ENCODE assay signal across 25 cellular contexts in the genomic region with DNA sequence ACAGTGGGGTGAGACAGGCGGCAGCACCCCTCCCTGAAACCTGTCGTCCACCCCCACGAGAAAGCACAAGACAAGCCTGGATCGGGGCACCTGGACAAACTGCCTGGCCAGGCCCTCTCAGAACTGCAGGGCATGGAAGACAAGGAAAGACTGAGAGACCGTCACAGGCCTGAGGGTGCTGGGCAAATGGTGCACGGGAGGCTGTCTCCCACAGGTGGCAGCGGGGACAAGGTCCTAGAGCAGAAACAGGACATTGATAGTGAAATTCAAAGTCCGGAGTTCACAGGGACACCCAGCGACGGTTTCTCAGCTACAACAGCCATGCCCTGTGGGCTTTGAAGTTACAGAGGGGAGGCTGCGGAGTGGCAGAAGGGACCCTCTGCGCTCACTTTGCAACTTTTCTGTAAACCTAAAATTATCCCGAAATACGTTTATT. TPM values are rescaled to one million over a fixed set of nuclear protein-coding genes. Genes with fewer than 3 reads are reported as not detected.
"Had no signal": no experiment of that assay in that cellular context is flagged by ENCODE, and none has a peak within 500 bp of the region (broad histone marks: within the 10 kb centered on the region; RNA-seq: fewer than 3 reads in every experiment).

No MANE protein-coding gene starts in this region.

- ATAC-seq: activated CD4-positive, CD25-positive, alpha-beta regulatory T cell treated with anti-CD3 and anti-CD28 coated beads, Interleukin-2, amount 50 U/mL, for 24 hours; left ventricle myocardium superior; naive thymus-derived CD8-positive, alpha-beta T cell; sciatic nerve; SK-N-SH treated with all-trans-retinoic acid at 6 μM for 48 hours; stimulated activated naive B cell treated with anti-CD40 and anti-IgM and Interleukin-4, amounts not matched to agents 10 μg/mL and 1 μg/mL and 100 μg/mL, for 72 hours; T-cell had no signal

- H3K9ac ChIP-seq: parathyroid adenoma had no signal

- H3K27me3 ChIP-seq: ascending aorta, spleen had no signal

- H3K4me1 ChIP-seq: ascending aorta, parathyroid adenoma had no signal

- H2AFZ ChIP-seq: parathyroid adenoma had no signal

- H3K27me3 Mint-ChIP-seq: activated naive CD4-positive, alpha-beta T cell treated with anti-CD3 and anti-CD28 coated beads, Interleukin-2, amount 50 U/mL, for 24 hours; naive thymus-derived CD8-positive, alpha-beta T cell; stimulated activated naive B cell treated with anti-CD40 and anti-IgM and Interleukin-4, amounts not matched to agents 10 μg/mL and 1 μg/mL and 100 μg/mL, for 72 hours; T-cell had no signal

- H3K9me3 ChIP-seq: ascending aorta, spleen had no signal

- H3K4me3 ChIP-seq: ascending aorta, spleen had no signal

- H3K36me3 Mint-ChIP-seq: activated naive CD4-positive, alpha-beta T cell treated with anti-CD3 and anti-CD28 coated beads, Interleukin-2, amount 50 U/mL, for 24 hours had no signal

- DNase-seq: activated CD4-positive, alpha-beta T cell treated with anti-CD3 and anti-CD28 coated beads, Interleukin-2, amount 50 U/mL, for 1 hour; activated CD8-positive, alpha-beta memory T cell treated with anti-CD3 and anti-CD28 coated beads for 24 hours; activated CD8-positive, alpha-beta memory T cell treated with anti-CD3 and anti-CD28 coated beads, Interleukin-2, amount 50 U/mL, for 48 hours; activated effector memory CD4-positive, alpha-beta T cell treated with anti-CD3 and anti-CD28 coated beads, Interleukin-2, amount 50 U/mL, for 16 hours; activated T-cell treated with anti-CD3 and anti-CD28 coated beads, Interleukin-2, amount 50 U/mL, for 72 hours; dermis blood vessel endothelial cell; foreskin melanocyte; glutamatergic neuron; islet precursor cell; left ventricle myocardium superior; mesenchymal stem cell; naive thymus-derived CD8-positive, alpha-beta T cell; spleen; stimulated activated naive B cell treated with anti-CD40 and anti-IgM and Interleukin-4, amounts not matched to agents 10 μg/mL and 1 μg/mL and 100 μg/mL, for 72 hours; T-cell; T1000 had no signal

- H3K79me2 ChIP-seq: parathyroid adenoma had no signal

- H3K4me3 Mint-ChIP-seq: activated naive CD4-positive, alpha-beta T cell treated with anti-CD3 and anti-CD28 coated beads, Interleukin-2, amount 50 U/mL, for 24 hours; activated T-cell treated with anti-CD3 and anti-CD28 coated beads, Interleukin-2, amount 50 U/mL, for 72 hours; naive thymus-derived CD8-positive, alpha-beta T cell; stimulated activated naive B cell treated with anti-CD40 and anti-IgM and Interleukin-4, amounts not matched to agents 10 μg/mL and 1 μg/mL and 100 μg/mL, for 72 hours; T-cell had no signal

- H3K27ac Mint-ChIP-seq: activated naive CD4-positive, alpha-beta T cell treated with anti-CD3 and anti-CD28 coated beads, Interleukin-2, amount 50 U/mL, for 24 hours; activated T-cell treated with anti-CD3 and anti-CD28 coated beads, Interleukin-2, amount 50 U/mL, for 72 hours; stimulated activated naive B cell treated with anti-CD40 and anti-IgM and Interleukin-4, amounts not matched to agents 10 μg/mL and 1 μg/mL and 100 μg/mL, for 72 hours; T-cell had no signal

- H3K9me3 Mint-ChIP-seq: activated naive CD4-positive, alpha-beta T cell treated with anti-CD3 and anti-CD28 coated beads, Interleukin-2, amount 50 U/mL, for 24 hours; activated T-cell treated with anti-CD3 and anti-CD28 coated beads, Interleukin-2, amount 50 U/mL, for 72 hours; naive thymus-derived CD8-positive, alpha-beta T cell; stimulated activated naive B cell treated with anti-CD40 and anti-IgM and Interleukin-4, amounts not matched to agents 10 μg/mL and 1 μg/mL and 100 μg/mL, for 72 hours; T-cell had no signal

- H3K27ac ChIP-seq: ascending aorta, parathyroid adenoma had no signal

RNA-seq across cellular contexts. Expression of gene DRD4, which starts 20.6 kb away (rescaled TPM):
- total RNA-seq: ascending aorta, epithelial cell of proximal tubule, left ventricle myocardium superior had no signal
- polyA plus RNA-seq: naive thymus-derived CD8-positive, alpha-beta T cell had no signal

RNA-seq across cellular contexts. Expression of gene SCT, which starts 30.7 kb away (rescaled TPM):
- total RNA-seq: activated T-cell treated with anti-CD3 and anti-CD28 coated beads, Interleukin-2, amount 50 U/mL, for 72 hours; ascending aorta; dermis blood vessel endothelial cell; epithelial cell of proximal tubule; left ventricle myocardium superior; naive thymus-derived CD8-positive, alpha-beta T cell; sciatic nerve; T-cell; ureter had no signal
- polyA plus RNA-seq: adipose tissue; naive thymus-derived CD8-positive, alpha-beta T cell had no signal

RNA-seq across cellular contexts. Expression of gene CDHR5, which starts 33.0 kb away (rescaled TPM):
- total RNA-seq: dermis blood vessel endothelial cell; epithelial cell of proximal tubule; left ventricle myocardium superior; naive thymus-derived CD8-positive, alpha-beta T cell; sciatic nerve; spleen; ureter had no signal
- polyA plus RNA-seq: naive thymus-derived CD8-positive, alpha-beta T cell had no signal
